ENCODE assay signal across 1 cellular context in the genomic region with DNA sequence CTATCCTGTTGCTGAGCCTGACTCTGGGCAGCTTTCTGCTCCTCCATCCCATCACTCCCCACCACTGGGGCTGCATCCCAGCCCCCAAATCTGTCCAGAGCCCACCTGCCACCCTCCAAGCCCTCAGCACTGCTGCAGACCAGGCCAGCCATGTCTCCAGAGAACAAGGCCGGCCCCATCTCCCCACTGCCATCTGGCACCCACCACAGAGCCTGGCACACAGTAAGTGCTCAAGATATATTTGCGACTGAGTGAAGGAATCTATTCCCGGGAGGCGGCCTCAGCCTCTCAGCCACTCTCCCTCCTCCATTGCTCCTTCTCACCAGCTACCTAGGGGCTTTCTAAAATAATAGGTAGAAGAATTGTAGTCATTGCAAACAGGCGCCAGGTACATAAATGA.
TF ChIP-seq lines count a peak whose summit lies in the region.

No MANE protein-coding gene starts in this region.

TF ChIP-seq in GM23338, 12 proteins besides CTCF, POLR2A, EP300 and RAD21 (continued from another document):
- TF ChIP-seq, protein P1, sequence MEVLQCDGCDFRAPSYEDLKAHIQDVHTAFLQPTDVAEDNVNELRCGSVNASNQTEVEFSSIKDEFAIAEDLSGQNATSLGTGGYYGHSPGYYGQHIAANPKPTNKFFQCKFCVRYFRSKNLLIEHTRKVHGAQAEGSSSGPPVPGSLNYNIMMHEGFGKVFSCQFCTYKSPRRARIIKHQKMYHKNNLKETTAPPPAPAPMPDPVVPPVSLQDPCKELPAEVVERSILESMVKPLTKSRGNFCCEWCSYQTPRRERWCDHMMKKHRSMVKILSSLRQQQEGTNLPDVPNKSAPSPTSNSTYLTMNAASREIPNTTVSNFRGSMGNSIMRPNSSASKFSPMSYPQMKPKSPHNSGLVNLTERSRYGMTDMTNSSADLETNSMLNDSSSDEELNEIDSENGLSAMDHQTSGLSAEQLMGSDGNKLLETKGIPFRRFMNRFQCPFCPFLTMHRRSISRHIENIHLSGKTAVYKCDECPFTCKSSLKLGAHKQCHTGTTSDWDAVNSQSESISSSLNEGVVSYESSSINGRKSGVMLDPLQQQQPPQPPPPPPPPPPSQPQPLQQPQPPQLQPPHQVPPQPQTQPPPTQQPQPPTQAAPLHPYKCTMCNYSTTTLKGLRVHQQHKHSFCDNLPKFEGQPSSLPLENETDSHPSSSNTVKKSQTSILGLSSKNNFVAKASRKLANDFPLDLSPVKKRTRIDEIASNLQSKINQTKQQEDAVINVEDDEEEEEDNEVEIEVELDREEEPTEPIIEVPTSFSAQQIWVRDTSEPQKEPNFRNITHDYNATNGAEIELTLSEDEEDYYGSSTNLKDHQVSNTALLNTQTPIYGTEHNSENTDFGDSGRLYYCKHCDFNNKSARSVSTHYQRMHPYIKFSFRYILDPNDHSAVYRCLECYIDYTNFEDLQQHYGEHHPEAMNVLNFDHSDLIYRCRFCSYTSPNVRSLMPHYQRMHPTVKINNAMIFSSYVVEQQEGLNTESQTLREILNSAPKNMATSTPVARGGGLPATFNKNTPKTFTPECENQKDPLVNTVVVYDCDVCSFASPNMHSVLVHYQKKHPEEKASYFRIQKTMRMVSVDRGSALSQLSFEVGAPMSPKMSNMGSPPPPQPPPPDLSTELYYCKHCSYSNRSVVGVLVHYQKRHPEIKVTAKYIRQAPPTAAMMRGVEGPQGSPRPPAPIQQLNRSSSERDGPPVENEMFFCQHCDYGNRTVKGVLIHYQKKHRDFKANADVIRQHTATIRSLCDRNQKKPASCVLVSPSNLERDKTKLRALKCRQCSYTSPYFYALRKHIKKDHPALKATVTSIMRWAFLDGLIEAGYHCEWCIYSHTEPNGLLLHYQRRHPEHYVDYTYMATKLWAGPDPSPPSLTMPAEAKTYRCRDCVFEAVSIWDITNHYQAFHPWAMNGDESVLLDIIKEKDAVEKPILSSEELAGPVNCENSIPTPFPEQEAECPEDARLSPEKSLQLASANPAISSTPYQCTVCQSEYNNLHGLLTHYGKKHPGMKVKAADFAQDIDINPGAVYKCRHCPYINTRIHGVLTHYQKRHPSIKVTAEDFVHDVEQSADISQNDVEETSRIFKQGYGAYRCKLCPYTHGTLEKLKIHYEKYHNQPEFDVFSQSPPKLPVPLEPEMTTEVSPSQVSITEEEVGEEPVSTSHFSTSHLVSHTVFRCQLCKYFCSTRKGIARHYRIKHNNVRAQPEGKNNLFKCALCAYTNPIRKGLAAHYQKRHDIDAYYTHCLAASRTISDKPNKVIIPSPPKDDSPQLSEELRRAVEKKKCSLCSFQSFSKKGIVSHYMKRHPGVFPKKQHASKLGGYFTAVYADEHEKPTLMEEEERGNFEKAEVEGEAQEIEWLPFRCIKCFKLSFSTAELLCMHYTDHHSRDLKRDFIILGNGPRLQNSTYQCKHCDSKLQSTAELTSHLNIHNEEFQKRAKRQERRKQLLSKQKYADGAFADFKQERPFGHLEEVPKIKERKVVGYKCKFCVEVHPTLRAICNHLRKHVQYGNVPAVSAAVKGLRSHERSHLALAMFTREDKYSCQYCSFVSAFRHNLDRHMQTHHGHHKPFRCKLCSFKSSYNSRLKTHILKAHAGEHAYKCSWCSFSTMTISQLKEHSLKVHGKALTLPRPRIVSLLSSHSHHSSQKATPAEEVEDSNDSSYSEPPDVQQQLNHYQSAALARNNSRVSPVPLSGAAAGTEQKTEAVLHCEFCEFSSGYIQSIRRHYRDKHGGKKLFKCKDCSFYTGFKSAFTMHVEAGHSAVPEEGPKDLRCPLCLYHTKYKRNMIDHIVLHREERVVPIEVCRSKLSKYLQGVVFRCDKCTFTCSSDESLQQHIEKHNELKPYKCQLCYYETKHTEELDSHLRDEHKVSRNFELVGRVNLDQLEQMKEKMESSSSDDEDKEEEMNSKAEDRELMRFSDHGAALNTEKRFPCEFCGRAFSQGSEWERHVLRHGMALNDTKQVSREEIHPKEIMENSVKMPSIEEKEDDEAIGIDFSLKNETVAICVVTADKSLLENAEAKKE (CRISPR knock-in tag; IDR thresholded peaks at IDR 0.05) = no peak
